Comparison of ENCODE assay signal across 1 cellular context in the genomic region with DNA sequence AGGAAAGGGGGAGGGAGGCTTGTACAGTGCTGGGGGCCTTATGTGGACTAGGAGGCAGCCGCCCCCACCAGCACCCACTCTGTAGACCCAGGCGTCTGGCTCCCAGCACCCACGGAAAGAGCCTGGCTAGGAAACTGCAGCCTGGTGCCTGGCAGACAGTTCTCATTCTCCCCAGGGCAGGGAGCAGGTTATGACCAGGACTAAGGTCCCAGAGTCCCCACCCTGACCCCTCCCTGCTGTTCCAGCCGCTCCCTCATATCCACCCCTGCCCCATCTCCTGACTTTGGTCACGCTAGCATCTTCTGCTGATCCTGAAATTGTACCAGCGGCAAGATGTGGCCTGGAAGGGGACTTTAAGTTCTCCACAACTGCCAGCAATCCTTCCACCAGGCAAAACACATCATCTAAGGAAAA.
TF ChIP-seq lines count a peak whose summit lies in the region.

A gene with protein sequence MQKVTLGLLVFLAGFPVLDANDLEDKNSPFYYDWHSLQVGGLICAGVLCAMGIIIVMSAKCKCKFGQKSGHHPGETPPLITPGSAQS (plus strand): TSS at position 286 of the 414 bp plus-strand sequence. CDS start 3,554 bp downstream, outside the sequence.

TF ChIP-seq in HepG2, 621 proteins besides CTCF, POLR2A, EP300 and RAD21 (continued from another document):
- TF ChIP-seq, protein P1, sequence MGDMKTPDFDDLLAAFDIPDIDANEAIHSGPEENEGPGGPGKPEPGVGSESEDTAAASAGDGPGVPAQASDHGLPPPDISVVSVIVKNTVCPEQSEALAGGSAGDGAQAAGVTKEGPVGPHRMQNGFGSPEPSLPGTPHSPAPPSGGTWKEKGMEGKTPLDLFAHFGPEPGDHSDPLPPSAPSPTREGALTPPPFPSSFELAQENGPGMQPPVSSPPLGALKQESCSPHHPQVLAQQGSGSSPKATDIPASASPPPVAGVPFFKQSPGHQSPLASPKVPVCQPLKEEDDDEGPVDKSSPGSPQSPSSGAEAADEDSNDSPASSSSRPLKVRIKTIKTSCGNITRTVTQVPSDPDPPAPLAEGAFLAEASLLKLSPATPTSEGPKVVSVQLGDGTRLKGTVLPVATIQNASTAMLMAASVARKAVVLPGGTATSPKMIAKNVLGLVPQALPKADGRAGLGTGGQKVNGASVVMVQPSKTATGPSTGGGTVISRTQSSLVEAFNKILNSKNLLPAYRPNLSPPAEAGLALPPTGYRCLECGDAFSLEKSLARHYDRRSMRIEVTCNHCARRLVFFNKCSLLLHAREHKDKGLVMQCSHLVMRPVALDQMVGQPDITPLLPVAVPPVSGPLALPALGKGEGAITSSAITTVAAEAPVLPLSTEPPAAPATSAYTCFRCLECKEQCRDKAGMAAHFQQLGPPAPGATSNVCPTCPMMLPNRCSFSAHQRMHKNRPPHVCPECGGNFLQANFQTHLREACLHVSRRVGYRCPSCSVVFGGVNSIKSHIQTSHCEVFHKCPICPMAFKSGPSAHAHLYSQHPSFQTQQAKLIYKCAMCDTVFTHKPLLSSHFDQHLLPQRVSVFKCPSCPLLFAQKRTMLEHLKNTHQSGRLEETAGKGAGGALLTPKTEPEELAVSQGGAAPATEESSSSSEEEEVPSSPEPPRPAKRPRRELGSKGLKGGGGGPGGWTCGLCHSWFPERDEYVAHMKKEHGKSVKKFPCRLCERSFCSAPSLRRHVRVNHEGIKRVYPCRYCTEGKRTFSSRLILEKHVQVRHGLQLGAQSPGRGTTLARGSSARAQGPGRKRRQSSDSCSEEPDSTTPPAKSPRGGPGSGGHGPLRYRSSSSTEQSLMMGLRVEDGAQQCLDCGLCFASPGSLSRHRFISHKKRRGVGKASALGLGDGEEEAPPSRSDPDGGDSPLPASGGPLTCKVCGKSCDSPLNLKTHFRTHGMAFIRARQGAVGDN (CRISPR knock-in tag; IDR thresholded peaks at IDR 0.05): peak; percentile 4; the same call in 1 of the 2 replicates
- no peak for TF ChIP-seq FOXC1 (CRISPR knock-in tag; IDR thresholded peaks at IDR 0.05; ENCODE audit: borderline replicate concordance)
